In genomic region chr6:156131221-156131903, GRCh38 we compare ENCODE assay signal across 11 cellular contexts.
DNase-seq lines count a peak whose midpoint lies in the region; ATAC-seq and TF ChIP-seq lines count a peak whose summit lies in the region.
"Had no signal": no experiment of that assay in that cellular context is flagged by ENCODE, and none has a peak within 500 bp of the region (broad histone marks: within the 10 kb centered on the region; RNA-seq: fewer than 3 reads in every experiment).

No MANE protein-coding gene starts in this region.

- in situ Hi-C loops in transverse colon (cut with MboI; ENCODE audit: low pct_ligation_motif_present in 1 of 4, low pct_unique_long_range_greater_than_20kb in 1 of 4, low sequenced_read_pairs in 3 of 4): no loop called here
- in situ Hi-C loops in gastrocnemius medialis (cut with MboI; ENCODE audit: low sequenced_read_pairs in 4 of 4): no loop called here

- no peaks in the 10 kb centered on the region for H4K20me1 ChIP-seq in MM.1S (ENCODE audit: insufficient read depth, low read length)

- H2AFZ ChIP-seq in MM.1S (ENCODE audit: low read length): peak overlapping the region; percentile 42; the same call in 1 of the 2 replicates
- H2AFZ ChIP-seq: parathyroid adenoma had no signal

- TF ChIP-seq EP300 in transverse colon (IDR thresholded peaks at IDR 0.05; ENCODE audit: low read depth): no peak

- H3K4me2 ChIP-seq in MM.1S (ENCODE audit: low read depth, low read length): no peak overlapping the region

- H3K36me3 ChIP-seq in MM.1S (replicated peaks; ENCODE audit: insufficient read depth, low read length) (no peaks in the 10 kb centered on the region), transverse colon (no peaks in the 10 kb centered on the region), gastrocnemius medialis (no peaks in the 10 kb centered on the region), tibial artery (no peaks in the 10 kb centered on the region)

- H3K9ac ChIP-seq in MM.1S (ENCODE audit: low read length): no peak overlapping the region
- H3K9ac ChIP-seq: parathyroid adenoma had no signal

- no peaks in the 10 kb centered on the region for H3K9me3 ChIP-seq in MM.1S (replicated peaks; ENCODE audit: insufficient read depth, low read length)
- H3K9me3 ChIP-seq in transverse colon: no peaks in the 10 kb centered on the region
- no peaks in the 10 kb centered on the region for H3K9me3 ChIP-seq in gastrocnemius medialis
- H3K9me3 ChIP-seq in tibial artery: no peaks in the 10 kb centered on the region

- no peak for DNase-seq in Right ventricle myocardium inferior (ENCODE audit: missing footprints)
- no peak for DNase-seq in cardiac septum (ENCODE audit: low spot score)
- peak; percentile 69 for DNase-seq in MM.1S
- DNase-seq in transverse colon: peak; percentile 14
- no peak for DNase-seq in gastrocnemius medialis
- DNase-seq in tibial artery: no peak
- no peak for DNase-seq in superior temporal gyrus (ENCODE audit: extremely low spot score)
- DNase-seq: activated effector memory CD4-positive, alpha-beta T cell treated with anti-CD3 and anti-CD28 coated beads, Interleukin-2, amount 50 U/mL, for 16 hours; NCI-H345 had no signal

- no peaks in the 10 kb centered on the region for H3K79me2 ChIP-seq in MM.1S (ENCODE audit: low read length)
- H3K79me2 ChIP-seq: parathyroid adenoma had no signal

- H3K4me3 ChIP-seq in MM.1S (ENCODE audit: low read length): no peak overlapping the region
- no peak overlapping the region for H3K4me3 ChIP-seq in transverse colon
- H3K4me3 ChIP-seq in gastrocnemius medialis: no peak overlapping the region
- no peak overlapping the region for H3K4me3 ChIP-seq in tibial artery

- intact Hi-C loops in Right ventricle myocardium inferior (cut with DNase I): no loop called here
- intact Hi-C loops in cardiac septum (cut with DNase I): no loop called here
- intact Hi-C loops in transverse colon (cut with DNase I; ENCODE audit: low total_unique reads): no loop called here
- intact Hi-C loops in gastrocnemius medialis (cut with DNase I; ENCODE audit: low total_unique reads): no loop called here
- intact Hi-C loops in tibial artery (cut with DNase I; ENCODE audit: low total_unique reads): no loop called here

- 73 to 76% methylated on average over 6 of the region's 6 CpGs for WGBS in transverse colon (ENCODE audit: low coverage in 1 of 2), 2 donors

- TF ChIP-seq CTCF in MM.1S (IDR thresholded peaks at IDR 0.05; ENCODE audit: low read length) (no peak), transverse colon (IDR thresholded peaks at IDR 0.05) (no peak), gastrocnemius medialis (IDR thresholded peaks at IDR 0.05 in 4 of 5, conservative IDR thresholded peaks at IDR 0.05 in 1 of 5) (no peak), tibial artery (IDR thresholded peaks at IDR 0.05) (no peak)

- H3K27me3 ChIP-seq in MM.1S (replicated peaks; ENCODE audit: insufficient read depth, low read length): no peaks in the 10 kb centered on the region
- no peaks in the 10 kb centered on the region for H3K27me3 ChIP-seq in transverse colon
- no peaks in the 10 kb centered on the region for H3K27me3 ChIP-seq in gastrocnemius medialis
- no peaks in the 10 kb centered on the region for H3K27me3 ChIP-seq in tibial artery

- no peak for TF ChIP-seq POLR2A in transverse colon (IDR thresholded peaks at IDR 0.05)
- TF ChIP-seq POLR2A in gastrocnemius medialis (IDR thresholded peaks at IDR 0.05): no peak

- H3K27ac ChIP-seq in MM.1S (ENCODE audit: low read length) (peak overlapping the region; percentile 47; the same call in 1 of the 2 replicates), transverse colon (no peak overlapping the region), gastrocnemius medialis (no peak overlapping the region), tibial artery (no peak overlapping the region)
- H3K27ac ChIP-seq: parathyroid adenoma had no signal

- no peaks in the 10 kb centered on the region for H3F3A ChIP-seq in MM.1S (ENCODE audit: insufficient read depth, low read length)

- H3K4me1 ChIP-seq in MM.1S (ENCODE audit: low read length) (0 out of 2 replicates have a peak, but pooled peaks cover 3% of the 10 kb centered on the region), transverse colon (no peaks in the 10 kb centered on the region), gastrocnemius medialis (no peaks in the 10 kb centered on the region), tibial artery (peaks cover 0 to 3% (median 1%) of the 10 kb centered on the region in 4 donors)
- H3K4me1 ChIP-seq: parathyroid adenoma had no signal

- ATAC-seq in Right ventricle myocardium inferior: peak; percentile 54
- ATAC-seq in HG02840 (IDR thresholded peaks at IDR 0.05; ENCODE audit: low FRiP score, unreplicated experiment): peak; percentile 75
- ATAC-seq in gastrocnemius medialis: no peak

- no peaks in the 10 kb centered on the region for H3K9me2 ChIP-seq in MM.1S (replicated peaks; ENCODE audit: insufficient read depth, low read length)

Comparison
In these comparisons a context has a peak if more than half of its experiments do, and no peak if none do; other contexts are left out.
1. ATAC-seq: peak in Right ventricle myocardium inferior (single experiment) and HG02840 (single experiment); none in gastrocnemius medialis (0 of 2).
2. DNase-seq: peak in MM.1S (single experiment) and transverse colon (single experiment); none in Right ventricle myocardium inferior (single experiment), cardiac septum (single experiment), gastrocnemius medialis (0 of 2), tibial artery (0 of 2) and superior temporal gyrus (single experiment).